10 cellular contexts compared by ENCODE assay signal in the genomic region with DNA sequence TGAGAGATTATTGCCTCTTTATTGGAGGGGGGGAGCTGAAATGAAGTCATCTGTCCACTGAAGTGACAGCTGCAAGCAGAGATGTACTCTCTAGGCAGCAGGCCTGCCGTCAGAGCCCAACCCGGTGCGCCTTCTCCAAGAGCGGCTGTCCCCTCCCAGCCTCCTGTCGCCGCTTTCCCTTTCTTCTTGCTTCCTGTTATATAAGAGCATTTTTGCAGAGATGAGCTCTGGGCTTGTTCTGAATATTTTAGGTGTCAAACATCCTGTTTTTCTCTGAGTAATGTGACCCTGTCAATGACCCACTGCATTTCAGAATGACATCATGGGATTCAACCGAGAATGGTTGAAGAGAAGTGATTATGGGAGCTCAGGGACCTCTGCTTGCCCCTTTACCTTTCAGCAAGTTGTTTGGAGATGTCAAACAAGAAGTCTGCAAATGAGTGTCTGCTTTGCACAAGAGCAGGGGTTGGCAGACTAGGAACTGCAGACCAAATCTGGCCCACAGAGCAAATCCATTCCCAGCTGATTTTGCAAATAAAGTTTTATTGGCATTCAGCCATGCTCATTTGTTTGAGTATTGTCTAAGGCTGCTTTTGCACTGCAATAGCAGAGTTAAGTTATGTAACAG.
DNase-seq lines count a peak whose midpoint lies in the region; ATAC-seq, FAIRE-seq and TF ChIP-seq lines count a peak whose summit lies in the region.
"Had no signal": no experiment of that assay in that cellular context is flagged by ENCODE, and none has a peak within 500 bp of the region (broad histone marks: within the 10 kb centered on the region; RNA-seq: fewer than 3 reads in every experiment).

No MANE protein-coding gene starts in this region.

- H2AFZ ChIP-seq in endothelial cell of umbilical vein (ENCODE audit: low read depth, low read length) (no peak overlapping the region), parathyroid adenoma (peak overlapping the region; percentile 63)

- no peaks in the 10 kb centered on the region for H4K20me1 ChIP-seq in endothelial cell of umbilical vein (replicated peaks; ENCODE audit: control insufficient read depth, extremely low read depth, insufficient read depth, low read length)

- no peak for TF ChIP-seq POLR2A in endothelial cell of umbilical vein (IDR thresholded peaks at IDR 0.05; ENCODE audit: low read depth, low read length)

- H3K27me3 ChIP-seq in endothelial cell of umbilical vein (ENCODE audit: control insufficient read depth in 2 of 2, insufficient read depth in 2 of 2, low read length in 2 of 2) = peaks cover 0 to 2% of the 10 kb centered on the region in 2 experiments
- H3K27me3 ChIP-seq in parathyroid adenoma (ENCODE audit: control insufficient read depth, insufficient read depth, low read length) = no peaks in the 10 kb centered on the region
- no peaks in the 10 kb centered on the region for H3K27me3 ChIP-seq in foreskin keratinocyte
- H3K27me3 ChIP-seq: SJSA1 had no signal

- BruUV-seq in endothelial cell of umbilical vein (replicated peaks; lab: Mats Ljungman, UMichigan) = no TSS peak

- no peak for ATAC-seq in GM18870 (IDR thresholded peaks at IDR 0.05; ENCODE audit: unreplicated experiment)
- no peak for ATAC-seq in foreskin keratinocyte

- DNase-seq in GM04503 (ENCODE audit: low read depth) (peak; percentile 27), RPMI7951 (ENCODE audit: low read depth) (peak; percentile 53), endothelial cell of umbilical vein (ENCODE audit: low read depth, low spot score) (peak; percentile 84), foreskin keratinocyte (no peak), GM10266 (ENCODE audit: extremely low spot score) (no peak), DMS153 (lab: John Stamatoyannopoulos, UW) (no peak)

- H3K9me1 ChIP-seq in endothelial cell of umbilical vein (replicated peaks; ENCODE audit: control insufficient read depth, extremely low read depth, insufficient read depth, low read length) = no peaks in the 10 kb centered on the region

- CTCF ChIA-PET in endothelial cell of umbilical vein (lab: Charles Lee) = interaction anchor here (1.0 to 2.7 kb wide), 5 partner anchors 9 to 101 kb away, joined by 3 to 14 read pairs (median 5); no protein-coding TSS in a partner anchor

- H3K9ac ChIP-seq in endothelial cell of umbilical vein (replicated peaks; ENCODE audit: extremely low read depth, insufficient read depth, low read length) (peak overlapping the region; percentile 10), parathyroid adenoma (no peak overlapping the region)

- H3K27ac ChIP-seq in endothelial cell of umbilical vein (ENCODE audit: insufficient read depth, low read depth, low read length) (peak overlapping the region; percentile 36), parathyroid adenoma (peak overlapping the region; percentile 93), foreskin keratinocyte (no peak overlapping the region)
- H3K27ac ChIP-seq: epithelial cell of prostate, SJSA1 had no signal

- dilution Hi-C loops in endothelial cell of umbilical vein (cut with MboI; ENCODE audit: extremely low pct_ligation_motif_present, low sequenced_read_pairs) = no loop called here

- POLR2A ChIA-PET in endothelial cell of umbilical vein (lab: Charles Lee) = no interaction called here

- TF ChIP-seq CTCF in endothelial cell of umbilical vein (IDR thresholded peaks at IDR 0.05; ENCODE audit: extremely low read depth in 1 of 2, insufficient read depth in 1 of 2, low read depth in 1 of 2, low read length in 2 of 2) = no peak
- no peak for TF ChIP-seq CTCF in parathyroid adenoma (IDR thresholded peaks at IDR 0.05)
- TF ChIP-seq CTCF in foreskin keratinocyte (conservative IDR thresholded peaks at IDR 0.05) = no peak
- TF ChIP-seq CTCF in GM10266 (IDR thresholded peaks at IDR 0.05; ENCODE audit: control insufficient read depth, insufficient read depth, low read depth, missing control alignments) = no peak

- H3K4me2 ChIP-seq in endothelial cell of umbilical vein (ENCODE audit: insufficient read depth, low read length) (peak overlapping the region; percentile 28), parathyroid adenoma (ENCODE audit: low read length) (no peak overlapping the region)

- no peak overlapping the region for H3K4me3 ChIP-seq in endothelial cell of umbilical vein (replicated peaks in 1 of 3; ENCODE audit: insufficient read depth in 1 of 3, low read depth in 1 of 3, low read length in 3 of 3)
- no peak overlapping the region for H3K4me3 ChIP-seq in parathyroid adenoma (ENCODE audit: low read depth, low read length)
- H3K4me3 ChIP-seq: SJSA1 had no signal

- H3K9me3 ChIP-seq in endothelial cell of umbilical vein (replicated peaks; ENCODE audit: control insufficient read depth, insufficient read depth, low read length) (no peaks in the 10 kb centered on the region), parathyroid adenoma (ENCODE audit: control insufficient read depth, low read length) (no peaks in the 10 kb centered on the region)
- H3K9me3 ChIP-seq: SJSA1 had no signal

- intact Hi-C loops in endothelial cell of umbilical vein (cut with micrococcal nuclease) = loop anchor here (1.0 kb wide), 2 partner anchors 9 to 104 kb away; no protein-coding TSS in a partner anchor

- peak; percentile 73 for FAIRE-seq in endothelial cell of umbilical vein (lab: Jason Lieb, UNC)

- H3K4me1 ChIP-seq in endothelial cell of umbilical vein (ENCODE audit: control insufficient read depth, extremely low read depth, insufficient read depth, low read length) (peaks cover 17% of the 10 kb centered on the region), parathyroid adenoma (peaks cover 15% of the 10 kb centered on the region), foreskin keratinocyte (no peaks in the 10 kb centered on the region)

- no peaks in the 10 kb centered on the region for H3K36me3 ChIP-seq in endothelial cell of umbilical vein (ENCODE audit: control insufficient read depth in 2 of 2, extremely low read depth in 1 of 2, insufficient read depth in 2 of 2, low read length in 2 of 2)
- H3K36me3 ChIP-seq in parathyroid adenoma (ENCODE audit: control insufficient read depth, insufficient read depth, low read length) = no peaks in the 10 kb centered on the region
- H3K36me3 ChIP-seq: SJSA1 had no signal

- H3K79me2 ChIP-seq in endothelial cell of umbilical vein (ENCODE audit: control insufficient read depth, insufficient read depth, low read length) (no peaks in the 10 kb centered on the region), parathyroid adenoma (no peaks in the 10 kb centered on the region)

TF ChIP-seq in endothelial cell of umbilical vein, 7 proteins besides CTCF, POLR2A, EP300 and RAD21:
- TF ChIP-seq FOS (IDR thresholded peaks at IDR 0.05; ENCODE audit: borderline replicate concordance, insufficient read depth, low read length) (peak; percentile 39), GATA2 (IDR thresholded peaks at IDR 0.05; ENCODE audit: insufficient read depth, insufficient read length, low read depth, low read length) (no peak), EZH2 (IDR thresholded peaks at IDR 0.05; ENCODE audit: borderline replicate concordance, low read depth, low read length, severe bottlenecking) (no peak), JUN (IDR thresholded peaks at IDR 0.05; ENCODE audit: borderline replicate concordance, insufficient read depth, insufficient read length, low read depth) (peak; percentile 74), MYC (IDR thresholded peaks at IDR 0.05; ENCODE audit: low read depth, low read length) (no peak), POLR2AphosphoS5 (IDR thresholded peaks at IDR 0.05; ENCODE audit: insufficient read depth, low read depth, low read length) (no peak)
- TF ChIP-seq, protein P1, sequence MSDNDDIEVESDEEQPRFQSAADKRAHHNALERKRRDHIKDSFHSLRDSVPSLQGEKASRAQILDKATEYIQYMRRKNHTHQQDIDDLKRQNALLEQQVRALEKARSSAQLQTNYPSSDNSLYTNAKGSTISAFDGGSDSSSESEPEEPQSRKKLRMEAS (IDR thresholded peaks at IDR 0.05; ENCODE audit: insufficient read depth, insufficient read length) = no peak

Comparison
In these comparisons a context has a peak if more than half of its experiments do, and no peak if none do; other contexts are left out.
1. DNase-seq: peak in GM04503 (single experiment), RPMI7951 (single experiment) and endothelial cell of umbilical vein (single experiment); none in foreskin keratinocyte (0 of 2), GM10266 (single experiment) and DMS153 (single experiment).